ENCODE assay signal across 13 cellular contexts in genomic region chr21:45050786-45051489, GRCh38. TPM values are rescaled to one million over a fixed set of nuclear protein-coding genes. Genes with fewer than 3 reads are reported as not detected.
DNase-seq lines count a peak whose midpoint lies in the region; TF ChIP-seq lines count a peak whose summit lies in the region.
"Had no signal": no experiment of that assay in that cellular context is flagged by ENCODE, and none has a peak within 500 bp of the region (broad histone marks: within the 10 kb centered on the region; RNA-seq: fewer than 3 reads in every experiment).

No MANE protein-coding gene starts in this region.

- peaks cover 7% of the 10 kb centered on the region for H3K36me3 Mint-ChIP-seq in chondrocyte (ENCODE audit: low read depth)
- H3K36me3 Mint-ChIP-seq in mesothelial cell of epicardium = no peaks in the 10 kb centered on the region
- no peaks in the 10 kb centered on the region for H3K36me3 Mint-ChIP-seq in nephron progenitor cell (ENCODE audit: low read depth)

- H3K27ac Mint-ChIP-seq in chondrocyte (ENCODE audit: unreplicated experiment) (peak overlapping the region; percentile 96), mesothelial cell of epicardium (peak overlapping the region; percentile 87), nephron progenitor cell (no peak overlapping the region)
- H3K27ac Mint-ChIP-seq: activated naive CD4-positive, alpha-beta T cell treated with anti-CD3 and anti-CD28 coated beads for 36 hours; B cell had no signal

- DNase-seq in 8988T (peak; percentile 56), HCEC 1CT (peak; percentile 88), chondrocyte (ENCODE audit: low spot score) (peak; percentile 35), mesothelial cell of epicardium (ENCODE audit: low spot score in 2 of 2, unreplicated experiment in 2 of 2) (no peak), GM13977 (ENCODE audit: low spot score) (no peak), pons (ENCODE audit: low spot score) (no peak), nephron progenitor cell (no peak), NCI-H1436 treated with DMSO at 0.1 percent for 48 hours (lab: John Stamatoyannopoulos, UW) (no peak)
- DNase-seq: activated naive CD4-positive, alpha-beta T cell treated with anti-CD3 and anti-CD28 coated beads for 36 hours; NCI-H1436; T-helper 1 cell; transverse colon had no signal

- H3K4me3 Mint-ChIP-seq in chondrocyte (ENCODE audit: unreplicated experiment) (peak overlapping the region; percentile 38), mesothelial cell of epicardium (no peak overlapping the region), nephron progenitor cell (no peak overlapping the region)
- H3K4me3 Mint-ChIP-seq: activated naive CD4-positive, alpha-beta T cell treated with anti-CD3 and anti-CD28 coated beads for 36 hours; B cell had no signal

- H3K4me1 Mint-ChIP-seq in chondrocyte (ENCODE audit: low read depth) (peaks cover 56% of the 10 kb centered on the region), mesothelial cell of epicardium (peaks cover 31% of the 10 kb centered on the region), nephron progenitor cell (peaks cover 57% of the 10 kb centered on the region)
- H3K4me1 Mint-ChIP-seq: B cell had no signal

- H3K9me3 Mint-ChIP-seq in chondrocyte (ENCODE audit: low read depth) = peaks cover 14% of the 10 kb centered on the region
- peaks cover 12% of the 10 kb centered on the region for H3K9me3 Mint-ChIP-seq in mesothelial cell of epicardium
- peaks cover 25% of the 10 kb centered on the region for H3K9me3 Mint-ChIP-seq in nephron progenitor cell

- H3K27me3 Mint-ChIP-seq in chondrocyte (ENCODE audit: low read depth) (no peaks in the 10 kb centered on the region), mesothelial cell of epicardium (ENCODE audit: low read depth) (peaks cover 1% of the 10 kb centered on the region), nephron progenitor cell (ENCODE audit: low read depth, poor library complexity) (peaks cover 25% of the 10 kb centered on the region)

- in situ Hi-C loops in GM13977 (cut with MboI; ENCODE audit: low pct_unique_long_range_greater_than_20kb, low sequenced_read_pairs, unreplicated experiment) = no loop called here

- TF ChIP-seq CTCF in chondrocyte (IDR thresholded peaks at IDR 0.05) (no peak), mesothelial cell of epicardium (IDR thresholded peaks at IDR 0.05; ENCODE audit: unreplicated experiment) (no peak), GM13977 (IDR thresholded peaks at IDR 0.05; ENCODE audit: extremely low read depth, insufficient read depth, missing control alignments) (no peak), nephron progenitor cell (IDR thresholded peaks at IDR 0.05) (no peak)

RNA-seq across cellular contexts. Expression of gene ADARB1, which starts 23.4 kb away (rescaled TPM):
- total RNA-seq in chondrocyte (53.8 to 92.8 TPM (median 89.5 TPM) in 3 replicates), mesothelial cell of epicardium (22.7 to 27.9 TPM (median 26.5 TPM) in 3 replicates)

Comparison
In these comparisons a context has a peak if more than half of its experiments do, and no peak if none do; other contexts are left out.
1. DNase-seq: peak in 8988T (single experiment), HCEC 1CT (single experiment) and chondrocyte (single experiment); none in mesothelial cell of epicardium (0 of 2), GM13977 (single experiment), pons (single experiment), nephron progenitor cell (single experiment) and NCI-H1436 treated with DMSO at 0.1 percent for 48 hours (single experiment).